ENCODE assay signal across 16 cellular contexts in genomic region chr2:43190305-43191052, GRCh38.
"Had no signal": no experiment of that assay in that cellular context is flagged by ENCODE, and none has a peak within 500 bp of the region (broad histone marks: within the 10 kb centered on the region; RNA-seq: fewer than 3 reads in every experiment).

No MANE protein-coding gene starts in this region.

- H3K9me3 Mint-ChIP-seq: activated naive CD4-positive, alpha-beta T cell treated with anti-CD3 and anti-CD28 coated beads for 36 hours; nephron progenitor cell had no signal

- H3K9me3 ChIP-seq: ovary, upper lobe of left lung had no signal

- FAIRE-seq: astrocyte, colon, endothelial cell of umbilical vein, islet of Langerhans had no signal

- H3K27me3 ChIP-seq: ovary, upper lobe of left lung had no signal

- ATAC-seq: activated CD8-positive, alpha-beta T cell treated with anti-CD3 and anti-CD28 coated beads, Interleukin-2, amount 10 ng/mL, durations not matched to agents 7 days and 5 days; left lobe of liver had no signal

- DNase-seq: activated CD4-positive, alpha-beta T cell treated with anti-CD3 and anti-CD28 coated beads for 4 hours; activated CD8-positive, alpha-beta T cell treated with anti-CD3 and anti-CD28 coated beads, Interleukin-2, amount 10 ng/mL, durations not matched to agents 7 days and 5 days; activated naive CD4-positive, alpha-beta T cell treated with anti-CD3 and anti-CD28 coated beads for 36 hours; effector CD4-positive, alpha-beta T cell; foreskin melanocyte; head of caudate nucleus; nephron progenitor cell; ovary; substantia nigra; upper lobe of left lung; WERI-Rb-1 had no signal

- H3K27ac Mint-ChIP-seq: activated naive CD4-positive, alpha-beta T cell treated with anti-CD3 and anti-CD28 coated beads for 36 hours; nephron progenitor cell had no signal

- H3K27ac ChIP-seq: ovary, upper lobe of left lung, WERI-Rb-1 had no signal

- H3K36me3 ChIP-seq: ovary, upper lobe of left lung, WERI-Rb-1 had no signal

- H3K4me3 Mint-ChIP-seq: activated CD8-positive, alpha-beta T cell treated with anti-CD3 and anti-CD28 coated beads, Interleukin-2, amount 10 ng/mL, durations not matched to agents 7 days and 5 days; activated naive CD4-positive, alpha-beta T cell treated with anti-CD3 and anti-CD28 coated beads for 36 hours; nephron progenitor cell had no signal

- H3K4me3 ChIP-seq: ovary, upper lobe of left lung had no signal
